25 cellular contexts compared by ENCODE assay signal in genomic region chr11:108034952-108035351, GRCh38.
"Had no signal": no experiment of that assay in that cellular context is flagged by ENCODE, and none has a peak within 500 bp of the region (broad histone marks: within the 10 kb centered on the region; RNA-seq: fewer than 3 reads in every experiment).

No MANE protein-coding gene starts in this region.

- H3K4me3 Mint-ChIP-seq: activated CD4-positive, alpha-beta T cell treated with anti-CD3 and anti-CD28 coated beads, Interleukin-2, amount 10 ng/mL, durations not matched to agents 24 days and 14 days; activated CD8-positive, alpha-beta T cell treated with anti-CD3 and anti-CD28 coated beads for 36 hours; activated naive CD4-positive, alpha-beta T cell treated with anti-CD3 and anti-CD28 coated beads, Interleukin-2, amount 10 ng/mL, durations not matched to agents 7 days and 5 days; activated naive CD8-positive, alpha-beta T cell; activated naive CD8-positive, alpha-beta T cell treated with anti-CD3 and anti-CD28 coated beads, Interleukin-2, amount 50 U/mL, for 24 hours; activated T-cell treated with anti-CD3 and anti-CD28 coated beads, Interleukin-2, amount 50 U/mL, for 4 hours; activated T-helper 1 cell treated with anti-CD3 and anti-CD28 coated beads, Interleukin-12 subunit alpha, Interleukin-12 subunit beta, Interleukin-2, Interleukin-4 antibody, amounts not matched to agents 30 ng/mL and 10 ng/mL and 1 ng/mL, durations not matched to agents 14 hours and 24 hours and 36 hours; brain had no signal

- ATAC-seq: activated CD8-positive, alpha-beta T cell treated with anti-CD3 and anti-CD28 coated beads for 36 hours; activated naive CD8-positive, alpha-beta T cell treated with anti-CD3 and anti-CD28 coated beads, Interleukin-2, amount 50 U/mL, for 24 hours; activated T-cell treated with anti-CD3 and anti-CD28 coated beads, Interleukin-2, amount 50 U/mL, for 4 hours; Panc1 had no signal

- DNase-seq: activated CD4-positive, alpha-beta T cell treated with anti-CD3 and anti-CD28 coated beads, Interleukin-2, amount 10 ng/mL, durations not matched to agents 24 days and 14 days; activated CD4-positive, alpha-beta T cell treated with anti-CD3 and anti-CD28 coated beads, Interleukin-2, amount 50 U/mL, for 4 hours; activated CD8-positive, alpha-beta T cell treated with anti-CD3 and anti-CD28 coated beads for 36 hours; activated effector memory CD4-positive, alpha-beta T cell treated with Interleukin-2 at 50 U/mL for 16 hours; activated naive CD4-positive, alpha-beta T cell treated with anti-CD3 and anti-CD28 coated beads, Interleukin-2, amount 10 ng/mL, durations not matched to agents 7 days and 5 days; activated naive CD8-positive, alpha-beta T cell treated with anti-CD3 and anti-CD28 coated beads, Interleukin-2, amount 50 U/mL, for 24 hours; activated T-cell treated with anti-CD3 and anti-CD28 coated beads, Interleukin-2, amount 50 U/mL, for 4 hours; anterior cingulate cortex; Kasumi-1; MM.1S; MV-4-11; NCI-H1092; NCI-H1436 treated with DMSO at 0.1 percent for 48 hours; NCI-H1694 treated with DMSO at 0.1 percent for 48 hours; NCI-H2029; NCI-H345; NCI-H524 treated with DMSO at 0.1 percent for 48 hours; SHP77; SJCRH30; T1000 had no signal

- H3K4me1 Mint-ChIP-seq: activated naive CD4-positive, alpha-beta T cell treated with anti-CD3 and anti-CD28 coated beads, Interleukin-2, amount 10 ng/mL, durations not matched to agents 7 days and 5 days; brain had no signal

- H3K9me3 Mint-ChIP-seq: activated T-cell treated with anti-CD3 and anti-CD28 coated beads, Interleukin-2, amount 50 U/mL, for 4 hours had no signal

- H3K4me1 ChIP-seq: SJCRH30 had no signal

- H3K4me3 ChIP-seq: SJCRH30, SK-N-MC had no signal

- H3K27ac ChIP-seq: SJCRH30, SK-N-MC had no signal

- H3K27ac Mint-ChIP-seq: activated CD4-positive, alpha-beta T cell treated with anti-CD3 and anti-CD28 coated beads, Interleukin-2, amount 10 ng/mL, durations not matched to agents 24 days and 14 days; activated CD8-positive, alpha-beta T cell treated with anti-CD3 and anti-CD28 coated beads for 36 hours; activated naive CD4-positive, alpha-beta T cell treated with anti-CD3 and anti-CD28 coated beads, Interleukin-2, amount 10 ng/mL, durations not matched to agents 7 days and 5 days; activated naive CD8-positive, alpha-beta T cell treated with anti-CD3 and anti-CD28 coated beads, Interleukin-2, amount 50 U/mL, for 24 hours; activated T-helper 1 cell treated with anti-CD3 and anti-CD28 coated beads, Interleukin-12 subunit alpha, Interleukin-12 subunit beta, Interleukin-2, Interleukin-4 antibody, amounts not matched to agents 30 ng/mL and 10 ng/mL and 1 ng/mL, durations not matched to agents 14 hours and 24 hours and 36 hours; brain had no signal

- H3K27me3 Mint-ChIP-seq: activated CD4-positive, alpha-beta T cell treated with anti-CD3 and anti-CD28 coated beads, Interleukin-2, amount 10 ng/mL, durations not matched to agents 24 days and 14 days; activated CD8-positive, alpha-beta T cell treated with anti-CD3 and anti-CD28 coated beads for 36 hours; activated naive CD4-positive, alpha-beta T cell treated with anti-CD3 and anti-CD28 coated beads, Interleukin-2, amount 10 ng/mL, durations not matched to agents 7 days and 5 days; activated naive CD8-positive, alpha-beta T cell; activated naive CD8-positive, alpha-beta T cell treated with anti-CD3 and anti-CD28 coated beads, Interleukin-2, amount 50 U/mL, for 24 hours; brain had no signal

- H3K27me3 ChIP-seq: SJCRH30 had no signal
